24 cellular contexts compared by ENCODE assay signal in genomic region chr10:69955211-69955805, GRCh38.
"Had no signal": no experiment of that assay in that cellular context is flagged by ENCODE, and none has a peak within 500 bp of the region (broad histone marks: within the 10 kb centered on the region; RNA-seq: fewer than 3 reads in every experiment).

No MANE protein-coding gene starts in this region.

- H3K4me1 Mint-ChIP-seq: activated CD4-positive, alpha-beta T cell treated with anti-CD3 and anti-CD28 coated beads, Interleukin-2, amount 10 ng/mL, durations not matched to agents 7 days and 5 days; activated CD8-positive, alpha-beta memory T cell treated with anti-CD3 and anti-CD28 coated beads, Interleukin-2, amount 10 ng/mL, durations not matched to agents 7 days and 5 days had no signal

- H3K36me3 ChIP-seq: esophagus muscularis mucosa, right atrium auricular region, uterus had no signal

- ATAC-seq: activated CD8-positive, alpha-beta memory T cell treated with anti-CD3 and anti-CD28 coated beads, Interleukin-2, amount 10 ng/mL, durations not matched to agents 7 days and 5 days; activated CD8-positive, alpha-beta T cell treated with anti-CD3 and anti-CD28 coated beads for 36 hours; activated naive CD8-positive, alpha-beta T cell treated with anti-CD3 and anti-CD28 coated beads, Interleukin-2, amount 50 U/mL, for 24 hours; left cardiac atrium; mucosa of descending colon; psoas muscle had no signal

- H3K9me3 Mint-ChIP-seq: activated CD4-positive, alpha-beta T cell treated with anti-CD3 and anti-CD28 coated beads, Interleukin-2, amount 10 ng/mL, durations not matched to agents 7 days and 5 days; activated CD8-positive, alpha-beta T cell treated with anti-CD3 and anti-CD28 coated beads for 36 hours; activated naive CD8-positive, alpha-beta T cell treated with anti-CD3 and anti-CD28 coated beads, Interleukin-2, amount 50 U/mL, for 24 hours; memory B cell had no signal

- H3K27ac Mint-ChIP-seq: activated CD4-positive, alpha-beta T cell treated with anti-CD3 and anti-CD28 coated beads, Interleukin-2, amount 10 ng/mL, durations not matched to agents 7 days and 5 days; activated CD8-positive, alpha-beta memory T cell treated with anti-CD3 and anti-CD28 coated beads, Interleukin-2, amount 10 ng/mL, durations not matched to agents 7 days and 5 days; activated CD8-positive, alpha-beta T cell treated with anti-CD3 and anti-CD28 coated beads for 36 hours; activated naive CD8-positive, alpha-beta T cell treated with anti-CD3 and anti-CD28 coated beads, Interleukin-2, amount 50 U/mL, for 24 hours; memory B cell had no signal

- H3K4me3 Mint-ChIP-seq: activated CD4-positive, alpha-beta T cell treated with anti-CD3 and anti-CD28 coated beads, Interleukin-2, amount 10 ng/mL, durations not matched to agents 7 days and 5 days; activated CD8-positive, alpha-beta memory T cell treated with anti-CD3 and anti-CD28 coated beads, Interleukin-2, amount 10 ng/mL, durations not matched to agents 7 days and 5 days; activated CD8-positive, alpha-beta T cell treated with anti-CD3 and anti-CD28 coated beads for 36 hours; activated naive CD8-positive, alpha-beta T cell treated with anti-CD3 and anti-CD28 coated beads, Interleukin-2, amount 50 U/mL, for 24 hours; memory B cell; neural crest cell had no signal

- H3K36me3 Mint-ChIP-seq: activated CD8-positive, alpha-beta memory T cell treated with anti-CD3 and anti-CD28 coated beads, Interleukin-2, amount 10 ng/mL, durations not matched to agents 7 days and 5 days; memory B cell had no signal

- DNase-seq: activated CD4-positive, alpha-beta T cell treated with anti-CD3 and anti-CD28 coated beads, Interleukin-2, amount 10 ng/mL, durations not matched to agents 7 days and 5 days; activated CD4-positive, CD25-positive, alpha-beta regulatory T cell treated with anti-CD3 and anti-CD28 coated beads, Interleukin-2, amount 50 U/mL, for 72 hours; activated CD8-positive, alpha-beta memory T cell treated with anti-CD3 and anti-CD28 coated beads, Interleukin-2, amount 10 ng/mL, durations not matched to agents 7 days and 5 days; activated CD8-positive, alpha-beta T cell treated with anti-CD3 and anti-CD28 coated beads for 36 hours; activated effector memory CD4-positive, alpha-beta T cell treated with anti-CD3 and anti-CD28 coated beads, Interleukin-2, amount 50 U/mL, for 16 hours; activated naive CD4-positive, alpha-beta T cell treated with anti-CD3 and anti-CD28 coated beads, Interleukin-2, amount 50 U/mL, for 16 hours; activated naive CD8-positive, alpha-beta T cell treated with anti-CD3 and anti-CD28 coated beads, Interleukin-2, amount 50 U/mL, for 24 hours; activated T-cell treated with anti-CD3 and anti-CD28 coated beads for 4 hours; effector memory CD4-positive, alpha-beta T cell; hypothalamus; left cardiac atrium; mucosa of descending colon; psoas muscle; stimulated activated CD4-positive, alpha-beta T cell treated with anti-CD3 and anti-CD28 coated beads, Interleukin-1b, Interleukin-23, amount 100 ng/mL, for 48 hours; testis; trophoblast cell; uterus had no signal

- FAIRE-seq: frontal cortex had no signal

- H3K9me3 ChIP-seq: esophagus muscularis mucosa, mucosa of descending colon, psoas muscle, right atrium auricular region, testis, uterus had no signal

- H3K4me3 ChIP-seq: esophagus muscularis mucosa, mucosa of descending colon, psoas muscle, right atrium auricular region, skin epidermis, testis, uterus had no signal

- H3K27me3 ChIP-seq: esophagus muscularis mucosa, right atrium auricular region, testis, uterus had no signal

- H3K4me1 ChIP-seq: esophagus muscularis mucosa, psoas muscle, right atrium auricular region, testis, uterus had no signal

- H3K27ac ChIP-seq: esophagus muscularis mucosa, psoas muscle, right atrium auricular region, testis, uterus, VCaP had no signal
